ENCODE assay signal across 8 cellular contexts in genomic region chr7:38398725-38399321, GRCh38.
DNase-seq lines count a peak whose midpoint lies in the region; ATAC-seq and TF ChIP-seq lines count a peak whose summit lies in the region.

No MANE protein-coding gene starts in this region.

- peak; percentile 67 for ATAC-seq in HG02759 (IDR thresholded peaks at IDR 0.05; ENCODE audit: unreplicated experiment)
- no peak for ATAC-seq in GM18861 (IDR thresholded peaks at IDR 0.05; ENCODE audit: unreplicated experiment)

- no peaks in the 10 kb centered on the region for H3K36me3 ChIP-seq in thyroid gland

- no peaks in the 10 kb centered on the region for H3K9me3 ChIP-seq in thyroid gland

- 10% methylated on average over 9 of the region's 9 CpGs for WGBS in thyroid gland, 2 donors

- DNase-seq in GM04504 (ENCODE audit: low read depth) = peak; percentile 13
- DNase-seq in NCI-H748 treated with DMSO at 0.1 percent for 48 hours (lab: John Stamatoyannopoulos, UW) = peak; percentile 29
- DNase-seq in activated CD8-positive, alpha-beta memory T cell treated with anti-CD3 and anti-CD28 coated beads, Interleukin-2, amount 50 U/mL, for 4 hours = peak; percentile 58
- peak; percentile 20 for DNase-seq in fibroblast of gingiva (ENCODE audit: low read depth)
- peak; percentile 11 for DNase-seq in occipital lobe (lab: John Stamatoyannopoulos, UW)
- peak; percentile 51 to 64 for DNase-seq in thyroid gland

- no peaks in the 10 kb centered on the region for H3K4me1 ChIP-seq in thyroid gland

- no peaks in the 10 kb centered on the region for H3K27me3 ChIP-seq in thyroid gland

- intact Hi-C loops in thyroid gland (cut with DNase I) = no loop called here

- H3K27ac ChIP-seq in thyroid gland = no peak overlapping the region

- no peak overlapping the region for H3K4me3 ChIP-seq in thyroid gland (replicated peaks in 1 of 3)

- peak; percentile 50 to 90 (median 76) for TF ChIP-seq CTCF in thyroid gland (IDR thresholded peaks at IDR 0.05)

- no peak for TF ChIP-seq POLR2A in thyroid gland (IDR thresholded peaks at IDR 0.05)
